ENCODE assay signal across 3 cellular contexts in the genomic region with DNA sequence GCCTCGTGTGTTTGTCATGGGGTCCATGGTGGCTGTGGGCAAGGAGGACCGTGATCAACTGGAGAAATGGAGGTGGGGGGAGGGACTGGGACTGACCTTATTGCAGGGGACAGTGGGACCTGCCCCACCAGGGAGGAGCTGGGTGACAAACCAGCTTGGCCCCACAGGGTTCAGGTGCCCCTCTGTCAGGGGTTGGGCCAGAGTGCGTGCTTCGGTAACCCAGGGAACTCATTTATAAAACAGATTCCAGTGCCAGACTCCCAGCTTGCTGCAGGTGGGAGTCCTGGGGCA.
TF ChIP-seq lines count a peak whose summit lies in the region.

No MANE protein-coding gene starts in this region.

TF ChIP-seq in A549, 52 proteins besides CTCF, POLR2A, EP300 and RAD21:
- TF ChIP-seq EHMT2 (IDR thresholded peaks at IDR 0.05; ENCODE audit: low read depth) (no peak), RFX5 (IDR thresholded peaks at IDR 0.05) (no peak), JUN (IDR thresholded peaks at IDR 0.05) (no peak), HEYL (CRISPR knock-in tag; IDR thresholded peaks at IDR 0.05) (no peak), ESRRA (IDR thresholded peaks at IDR 0.05; ENCODE audit: borderline replicate concordance, low read length) (no peak), GATA3 (IDR thresholded peaks at IDR 0.05; ENCODE audit: borderline replicate concordance) (no peak), PHF8 (IDR thresholded peaks at IDR 0.05; ENCODE audit: borderline replicate concordance, low read depth) (no peak), NPAS2 (CRISPR knock-in tag; IDR thresholded peaks at IDR 0.05; ENCODE audit: borderline replicate concordance) (no peak), SMC3 (IDR thresholded peaks at IDR 0.05) (no peak), ZSCAN20 (CRISPR knock-in tag; IDR thresholded peaks at IDR 0.05) (no peak), CBX2 (IDR thresholded peaks at IDR 0.05; ENCODE audit: borderline replicate concordance, low read depth) (no peak), KDM1A (IDR thresholded peaks at IDR 0.05; ENCODE audit: low read depth) (no peak), TFCP2L1 (CRISPR knock-in tag; IDR thresholded peaks at IDR 0.05) (no peak)
- TF ChIP-seq, protein P1, sequence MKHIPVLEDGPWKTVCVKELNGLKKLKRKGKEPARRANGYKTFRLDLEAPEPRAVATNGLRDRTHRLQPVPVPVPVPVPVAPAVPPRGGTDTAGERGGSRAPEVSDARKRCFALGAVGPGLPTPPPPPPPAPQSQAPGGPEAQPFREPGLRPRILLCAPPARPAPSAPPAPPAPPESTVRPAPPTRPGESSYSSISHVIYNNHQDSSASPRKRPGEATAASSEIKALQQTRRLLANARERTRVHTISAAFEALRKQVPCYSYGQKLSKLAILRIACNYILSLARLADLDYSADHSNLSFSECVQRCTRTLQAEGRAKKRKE (CRISPR knock-in tag; IDR thresholded peaks at IDR 0.05; ENCODE audit: low read depth), result no peak
- TF ChIP-seq, protein P2, sequence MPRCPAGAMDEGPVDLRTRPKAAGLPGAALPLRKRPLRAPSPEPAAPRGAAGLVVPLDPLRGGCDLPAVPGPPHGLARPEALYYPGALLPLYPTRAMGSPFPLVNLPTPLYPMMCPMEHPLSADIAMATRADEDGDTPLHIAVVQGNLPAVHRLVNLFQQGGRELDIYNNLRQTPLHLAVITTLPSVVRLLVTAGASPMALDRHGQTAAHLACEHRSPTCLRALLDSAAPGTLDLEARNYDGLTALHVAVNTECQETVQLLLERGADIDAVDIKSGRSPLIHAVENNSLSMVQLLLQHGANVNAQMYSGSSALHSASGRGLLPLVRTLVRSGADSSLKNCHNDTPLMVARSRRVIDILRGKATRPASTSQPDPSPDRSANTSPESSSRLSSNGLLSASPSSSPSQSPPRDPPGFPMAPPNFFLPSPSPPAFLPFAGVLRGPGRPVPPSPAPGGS (IDR thresholded peaks at IDR 0.05), result no peak
- TF ChIP-seq, protein P3, sequence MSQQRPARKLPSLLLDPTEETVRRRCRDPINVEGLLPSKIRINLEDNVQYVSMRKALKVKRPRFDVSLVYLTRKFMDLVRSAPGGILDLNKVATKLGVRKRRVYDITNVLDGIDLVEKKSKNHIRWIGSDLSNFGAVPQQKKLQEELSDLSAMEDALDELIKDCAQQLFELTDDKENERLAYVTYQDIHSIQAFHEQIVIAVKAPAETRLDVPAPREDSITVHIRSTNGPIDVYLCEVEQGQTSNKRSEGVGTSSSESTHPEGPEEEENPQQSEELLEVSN (IDR thresholded peaks at IDR 0.05; ENCODE audit: borderline replicate concordance, low read depth), result no peak
- TF ChIP-seq, protein P4, sequence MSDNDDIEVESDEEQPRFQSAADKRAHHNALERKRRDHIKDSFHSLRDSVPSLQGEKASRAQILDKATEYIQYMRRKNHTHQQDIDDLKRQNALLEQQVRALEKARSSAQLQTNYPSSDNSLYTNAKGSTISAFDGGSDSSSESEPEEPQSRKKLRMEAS (IDR thresholded peaks at IDR 0.05), result no peak

TF ChIP-seq in IMR-90, 13 proteins besides CTCF, POLR2A, EP300 and RAD21:
- TF ChIP-seq NFE2L2 (IDR thresholded peaks at IDR 0.05; ENCODE audit: low read depth, low read length) (no peak), CHD1 (IDR thresholded peaks at IDR 0.05; ENCODE audit: low read depth, low read length) (no peak), MAZ (IDR thresholded peaks at IDR 0.05; ENCODE audit: borderline replicate concordance, low read depth, low read length) (no peak), FOS (IDR thresholded peaks at IDR 0.05; ENCODE audit: low read depth, low read length) (no peak), MXI1 (IDR thresholded peaks at IDR 0.05; ENCODE audit: borderline replicate concordance, low read depth, low read length) (no peak), RFX5 (IDR thresholded peaks at IDR 0.05; ENCODE audit: low read depth, low read length) (no peak), BHLHE40 (IDR thresholded peaks at IDR 0.05; ENCODE audit: low read depth, low read length) (no peak), SMC3 (IDR thresholded peaks at IDR 0.05; ENCODE audit: low read depth, low read length) (no peak), CEBPB (IDR thresholded peaks at IDR 0.05; ENCODE audit: low read depth, low read length) (no peak), RCOR1 (IDR thresholded peaks at IDR 0.05; ENCODE audit: insufficient replicate concordance, low read length) (no peak)
- TF ChIP-seq, protein P5, sequence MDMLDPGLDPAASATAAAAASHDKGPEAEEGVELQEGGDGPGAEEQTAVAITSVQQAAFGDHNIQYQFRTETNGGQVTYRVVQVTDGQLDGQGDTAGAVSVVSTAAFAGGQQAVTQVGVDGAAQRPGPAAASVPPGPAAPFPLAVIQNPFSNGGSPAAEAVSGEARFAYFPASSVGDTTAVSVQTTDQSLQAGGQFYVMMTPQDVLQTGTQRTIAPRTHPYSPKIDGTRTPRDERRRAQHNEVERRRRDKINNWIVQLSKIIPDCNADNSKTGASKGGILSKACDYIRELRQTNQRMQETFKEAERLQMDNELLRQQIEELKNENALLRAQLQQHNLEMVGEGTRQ (IDR thresholded peaks at IDR 0.05; ENCODE audit: low read depth, low read length), result no peak
- TF ChIP-seq, protein P6, sequence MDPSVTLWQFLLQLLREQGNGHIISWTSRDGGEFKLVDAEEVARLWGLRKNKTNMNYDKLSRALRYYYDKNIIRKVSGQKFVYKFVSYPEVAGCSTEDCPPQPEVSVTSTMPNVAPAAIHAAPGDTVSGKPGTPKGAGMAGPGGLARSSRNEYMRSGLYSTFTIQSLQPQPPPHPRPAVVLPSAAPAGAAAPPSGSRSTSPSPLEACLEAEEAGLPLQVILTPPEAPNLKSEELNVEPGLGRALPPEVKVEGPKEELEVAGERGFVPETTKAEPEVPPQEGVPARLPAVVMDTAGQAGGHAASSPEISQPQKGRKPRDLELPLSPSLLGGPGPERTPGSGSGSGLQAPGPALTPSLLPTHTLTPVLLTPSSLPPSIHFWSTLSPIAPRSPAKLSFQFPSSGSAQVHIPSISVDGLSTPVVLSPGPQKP (IDR thresholded peaks at IDR 0.05; ENCODE audit: borderline replicate concordance, low read depth, low read length), result no peak

TF ChIP-seq in K562, 482 proteins besides CTCF, POLR2A, EP300 and RAD21:
- TF ChIP-seq, protein P7, sequence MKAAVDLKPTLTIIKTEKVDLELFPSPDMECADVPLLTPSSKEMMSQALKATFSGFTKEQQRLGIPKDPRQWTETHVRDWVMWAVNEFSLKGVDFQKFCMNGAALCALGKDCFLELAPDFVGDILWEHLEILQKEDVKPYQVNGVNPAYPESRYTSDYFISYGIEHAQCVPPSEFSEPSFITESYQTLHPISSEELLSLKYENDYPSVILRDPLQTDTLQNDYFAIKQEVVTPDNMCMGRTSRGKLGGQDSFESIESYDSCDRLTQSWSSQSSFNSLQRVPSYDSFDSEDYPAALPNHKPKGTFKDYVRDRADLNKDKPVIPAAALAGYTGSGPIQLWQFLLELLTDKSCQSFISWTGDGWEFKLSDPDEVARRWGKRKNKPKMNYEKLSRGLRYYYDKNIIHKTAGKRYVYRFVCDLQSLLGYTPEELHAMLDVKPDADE (conservative IDR thresholded peaks at IDR 0.05; ENCODE audit: control insufficient read depth, low read depth, low read length), result no peak
- TF ChIP-seq KAT2B (IDR thresholded peaks at IDR 0.05; ENCODE audit: low read depth, low read length) (no peak), RBM39 (optimal IDR thresholded peaks at IDR 0.05; ENCODE audit: low read depth, low read length) (no peak), NFRKB (IDR thresholded peaks at IDR 0.05; ENCODE audit: low read depth) (no peak), FOXK2 (conservative IDR thresholded peaks at IDR 0.05 in 1 of 2, IDR thresholded peaks at IDR 0.05 in 1 of 2; ENCODE audit: low read depth in 2 of 2) (no peak), GATA2 (CRISPR knock-in tag; IDR thresholded peaks at IDR 0.05) (no peak), TEAD4 (IDR thresholded peaks at IDR 0.05; ENCODE audit: low read length) (no peak), TEAD4 (CRISPR knock-in tag; IDR thresholded peaks at IDR 0.05; ENCODE audit: borderline replicate concordance) (no peak), LCOR (CRISPR knock-in tag; IDR thresholded peaks at IDR 0.05) (no peak)
- TF ChIP-seq, protein P8, sequence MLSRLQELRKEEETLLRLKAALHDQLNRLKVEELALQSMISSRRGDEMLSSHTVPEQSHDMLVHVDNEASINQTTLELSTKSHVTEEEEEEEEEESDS (CRISPR knock-in tag; IDR thresholded peaks at IDR 0.05), result no peak
- TF ChIP-seq, protein P9, sequence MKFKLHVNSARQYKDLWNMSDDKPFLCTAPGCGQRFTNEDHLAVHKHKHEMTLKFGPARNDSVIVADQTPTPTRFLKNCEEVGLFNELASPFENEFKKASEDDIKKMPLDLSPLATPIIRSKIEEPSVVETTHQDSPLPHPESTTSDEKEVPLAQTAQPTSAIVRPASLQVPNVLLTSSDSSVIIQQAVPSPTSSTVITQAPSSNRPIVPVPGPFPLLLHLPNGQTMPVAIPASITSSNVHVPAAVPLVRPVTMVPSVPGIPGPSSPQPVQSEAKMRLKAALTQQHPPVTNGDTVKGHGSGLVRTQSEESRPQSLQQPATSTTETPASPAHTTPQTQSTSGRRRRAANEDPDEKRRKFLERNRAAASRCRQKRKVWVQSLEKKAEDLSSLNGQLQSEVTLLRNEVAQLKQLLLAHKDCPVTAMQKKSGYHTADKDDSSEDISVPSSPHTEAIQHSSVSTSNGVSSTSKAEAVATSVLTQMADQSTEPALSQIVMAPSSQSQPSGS (CRISPR knock-in tag; IDR thresholded peaks at IDR 0.05), result no peak
- TF ChIP-seq, protein P10, sequence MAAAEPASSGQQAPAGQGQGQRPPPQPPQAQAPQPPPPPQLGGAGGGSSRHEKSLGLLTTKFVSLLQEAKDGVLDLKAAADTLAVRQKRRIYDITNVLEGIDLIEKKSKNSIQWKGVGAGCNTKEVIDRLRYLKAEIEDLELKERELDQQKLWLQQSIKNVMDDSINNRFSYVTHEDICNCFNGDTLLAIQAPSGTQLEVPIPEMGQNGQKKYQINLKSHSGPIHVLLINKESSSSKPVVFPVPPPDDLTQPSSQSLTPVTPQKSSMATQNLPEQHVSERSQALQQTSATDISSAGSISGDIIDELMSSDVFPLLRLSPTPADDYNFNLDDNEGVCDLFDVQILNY (CRISPR knock-in tag; IDR thresholded peaks at IDR 0.05), result no peak
- TF ChIP-seq, protein P11, sequence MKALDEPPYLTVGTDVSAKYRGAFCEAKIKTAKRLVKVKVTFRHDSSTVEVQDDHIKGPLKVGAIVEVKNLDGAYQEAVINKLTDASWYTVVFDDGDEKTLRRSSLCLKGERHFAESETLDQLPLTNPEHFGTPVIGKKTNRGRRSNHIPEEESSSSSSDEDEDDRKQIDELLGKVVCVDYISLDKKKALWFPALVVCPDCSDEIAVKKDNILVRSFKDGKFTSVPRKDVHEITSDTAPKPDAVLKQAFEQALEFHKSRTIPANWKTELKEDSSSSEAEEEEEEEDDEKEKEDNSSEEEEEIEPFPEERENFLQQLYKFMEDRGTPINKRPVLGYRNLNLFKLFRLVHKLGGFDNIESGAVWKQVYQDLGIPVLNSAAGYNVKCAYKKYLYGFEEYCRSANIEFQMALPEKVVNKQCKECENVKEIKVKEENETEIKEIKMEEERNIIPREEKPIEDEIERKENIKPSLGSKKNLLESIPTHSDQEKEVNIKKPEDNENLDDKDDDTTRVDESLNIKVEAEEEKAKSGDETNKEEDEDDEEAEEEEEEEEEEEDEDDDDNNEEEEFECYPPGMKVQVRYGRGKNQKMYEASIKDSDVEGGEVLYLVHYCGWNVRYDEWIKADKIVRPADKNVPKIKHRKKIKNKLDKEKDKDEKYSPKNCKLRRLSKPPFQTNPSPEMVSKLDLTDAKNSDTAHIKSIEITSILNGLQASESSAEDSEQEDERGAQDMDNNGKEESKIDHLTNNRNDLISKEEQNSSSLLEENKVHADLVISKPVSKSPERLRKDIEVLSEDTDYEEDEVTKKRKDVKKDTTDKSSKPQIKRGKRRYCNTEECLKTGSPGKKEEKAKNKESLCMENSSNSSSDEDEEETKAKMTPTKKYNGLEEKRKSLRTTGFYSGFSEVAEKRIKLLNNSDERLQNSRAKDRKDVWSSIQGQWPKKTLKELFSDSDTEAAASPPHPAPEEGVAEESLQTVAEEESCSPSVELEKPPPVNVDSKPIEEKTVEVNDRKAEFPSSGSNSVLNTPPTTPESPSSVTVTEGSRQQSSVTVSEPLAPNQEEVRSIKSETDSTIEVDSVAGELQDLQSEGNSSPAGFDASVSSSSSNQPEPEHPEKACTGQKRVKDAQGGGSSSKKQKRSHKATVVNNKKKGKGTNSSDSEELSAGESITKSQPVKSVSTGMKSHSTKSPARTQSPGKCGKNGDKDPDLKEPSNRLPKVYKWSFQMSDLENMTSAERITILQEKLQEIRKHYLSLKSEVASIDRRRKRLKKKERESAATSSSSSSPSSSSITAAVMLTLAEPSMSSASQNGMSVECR (CRISPR knock-in tag; IDR thresholded peaks at IDR 0.05), result no peak
